In the genomic region with DNA sequence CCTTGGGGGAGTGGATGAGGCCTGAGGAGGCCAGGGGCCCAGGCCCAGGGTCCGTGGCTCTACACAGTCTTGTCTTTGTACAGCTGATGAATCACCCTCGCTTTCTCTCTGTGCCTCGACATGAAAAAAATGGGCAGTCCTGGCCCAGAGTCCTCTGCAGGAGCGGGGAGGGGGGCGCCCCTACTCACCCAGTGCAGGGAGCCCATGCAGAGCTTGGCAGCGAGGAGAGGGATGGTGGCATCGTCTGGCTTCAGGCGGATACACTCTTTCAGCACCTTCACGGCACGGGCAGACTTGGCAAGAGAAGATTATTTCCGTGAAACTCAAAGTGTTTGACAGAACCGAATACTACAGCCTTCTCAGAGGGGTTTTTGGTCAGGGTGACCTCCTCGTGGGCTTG, we compare ENCODE assay signal across 18 cellular contexts.
"Had no signal": no experiment of that assay in that cellular context is flagged by ENCODE, and none has a peak within 500 bp of the region (broad histone marks: within the 10 kb centered on the region; RNA-seq: fewer than 3 reads in every experiment).

No MANE protein-coding gene starts in this region.

- H3K4me1 ChIP-seq: body of pancreas had no signal

- H3K36me3 ChIP-seq: adrenal gland had no signal

- H3K27me3 ChIP-seq: adrenal gland, body of pancreas, hepatocyte, testis had no signal

- ATAC-seq: activated CD4-positive, alpha-beta T cell treated with anti-CD3 and anti-CD28 coated beads for 36 hours; body of pancreas; effector memory CD8-positive, alpha-beta T cell; SK-N-SH treated with all-trans-retinoic acid at 6 μM for 48 hours; stimulated activated naive B cell treated with anti-CD40 and anti-IgM and Interleukin-4, amounts not matched to agents 10 μg/mL and 1 μg/mL and 100 μg/mL, for 72 hours had no signal

- DNase-seq: activated CD4-positive, alpha-beta memory T cell treated with anti-CD3 and anti-CD28 coated beads, Interleukin-2, amount 10 ng/mL, durations not matched to agents 7 days and 5 days; activated CD4-positive, alpha-beta T cell treated with anti-CD3 and anti-CD28 coated beads for 36 hours; activated effector memory CD4-positive, alpha-beta T cell treated with Interleukin-2 at 50 U/mL for 16 hours; activated naive CD4-positive, alpha-beta T cell treated with anti-CD3 and anti-CD28 coated beads, Interleukin-2, amount 50 U/mL, for 16 hours; activated T-cell treated with anti-CD3 and anti-CD28 coated beads, Interleukin-2, amount 50 U/mL, for 24 hours; adrenal gland; body of pancreas; effector memory CD8-positive, alpha-beta T cell; kidney; mesendoderm; nephron progenitor cell; SHP77 treated with DMSO at 0.1 percent for 48 hours; stimulated activated CD4-positive, alpha-beta T cell treated with anti-CD3 and anti-CD28 coated beads, Interleukin-2, amount 100 ng/mL, for 48 hours; stimulated activated naive B cell treated with anti-CD40 and anti-IgM and Interleukin-4, amounts not matched to agents 10 μg/mL and 1 μg/mL and 100 μg/mL, for 72 hours; testis; WERI-Rb-1 had no signal

- H3K4me3 ChIP-seq: adrenal gland, body of pancreas, hepatocyte, testis had no signal

- H2AFZ ChIP-seq: hepatocyte had no signal

- H3K4me2 ChIP-seq: hepatocyte had no signal

- H3K9me3 ChIP-seq: adrenal gland, body of pancreas, testis had no signal

- H3K27ac ChIP-seq: adrenal gland, body of pancreas, hepatocyte, testis, WERI-Rb-1 had no signal

- H3K79me2 ChIP-seq: hepatocyte had no signal
